20 cellular contexts compared by ENCODE assay signal in genomic region chr21:38075833-38076567, GRCh38.
"Had no signal": no experiment of that assay in that cellular context is flagged by ENCODE, and none has a peak within 500 bp of the region (broad histone marks: within the 10 kb centered on the region; RNA-seq: fewer than 3 reads in every experiment).

No MANE protein-coding gene starts in this region.

- H3K9me3 Mint-ChIP-seq: activated CD4-positive, alpha-beta T cell treated with anti-CD3 and anti-CD28 coated beads, Interleukin-2, amount 10 ng/mL, durations not matched to agents 7 days and 5 days; activated naive CD4-positive, alpha-beta T cell treated with anti-CD3 and anti-CD28 coated beads, Interleukin-2, amount 10 ng/mL, durations not matched to agents 7 days and 5 days; activated T-cell treated with anti-CD3 and anti-CD28 coated beads, Interleukin-2, amount 50 U/mL, for 24 hours had no signal

- DNase-seq: activated CD4-positive, alpha-beta T cell treated with anti-CD3 and anti-CD28 coated beads, Interleukin-2, amount 10 ng/mL, durations not matched to agents 7 days and 5 days; activated CD8-positive, alpha-beta T cell treated with anti-CD3 and anti-CD28 coated beads, Interleukin-2, amount 10 ng/mL, durations not matched to agents 7 days and 5 days; activated naive CD4-positive, alpha-beta T cell treated with anti-CD3 and anti-CD28 coated beads, Interleukin-2, amount 10 ng/mL, durations not matched to agents 7 days and 5 days; activated T-cell treated with anti-CD3 and anti-CD28 coated beads, Interleukin-2, amount 50 U/mL, for 24 hours; cortex of kidney; effector CD4-positive, alpha-beta T cell; mesenchymal stem cell; naive thymus-derived CD4-positive, alpha-beta T cell; stimulated activated CD4-positive, alpha-beta T cell treated with anti-CD3 and anti-CD28 coated beads, Interleukin-4, amount 100 ng/mL, for 4 hours; upper lobe of right lung had no signal

- H3K36me3 ChIP-seq: ascending aorta, breast epithelium, neutrophil, thoracic aorta, upper lobe of right lung had no signal

- H3K27ac ChIP-seq: ascending aorta, breast epithelium, neutrophil, parathyroid adenoma, thoracic aorta, upper lobe of right lung had no signal

- H3K27me3 ChIP-seq: ascending aorta, neutrophil, upper lobe of right lung had no signal

- H3K27me3 Mint-ChIP-seq: activated CD4-positive, alpha-beta T cell treated with anti-CD3 and anti-CD28 coated beads, Interleukin-2, amount 10 ng/mL, durations not matched to agents 7 days and 5 days; stimulated activated memory B cell treated with anti-CD40 and anti-IgM and Interleukin-4, amounts not matched to agents 10 μg/mL and 1 μg/mL and 100 μg/mL, for 72 hours had no signal

- H3K27ac Mint-ChIP-seq: activated CD4-positive, alpha-beta T cell treated with anti-CD3 and anti-CD28 coated beads, Interleukin-2, amount 10 ng/mL, durations not matched to agents 7 days and 5 days; activated CD8-positive, alpha-beta T cell treated with anti-CD3 and anti-CD28 coated beads, Interleukin-2, amount 10 ng/mL, durations not matched to agents 7 days and 5 days; activated naive CD4-positive, alpha-beta T cell treated with anti-CD3 and anti-CD28 coated beads, Interleukin-2, amount 10 ng/mL, durations not matched to agents 7 days and 5 days; activated T-cell treated with anti-CD3 and anti-CD28 coated beads, Interleukin-2, amount 50 U/mL, for 24 hours; naive thymus-derived CD4-positive, alpha-beta T cell; stimulated activated memory B cell treated with anti-CD40 and anti-IgM and Interleukin-4, amounts not matched to agents 10 μg/mL and 1 μg/mL and 100 μg/mL, for 72 hours had no signal

- H3K9me3 ChIP-seq: breast epithelium, mucosa of descending colon, neutrophil, thoracic aorta, upper lobe of right lung had no signal

- H3K36me3 Mint-ChIP-seq: activated naive CD4-positive, alpha-beta T cell treated with anti-CD3 and anti-CD28 coated beads, Interleukin-2, amount 10 ng/mL, durations not matched to agents 7 days and 5 days; naive thymus-derived CD4-positive, alpha-beta T cell; stimulated activated memory B cell treated with anti-CD40 and anti-IgM and Interleukin-4, amounts not matched to agents 10 μg/mL and 1 μg/mL and 100 μg/mL, for 72 hours had no signal

- H3K4me3 Mint-ChIP-seq: activated CD4-positive, alpha-beta T cell treated with anti-CD3 and anti-CD28 coated beads, Interleukin-2, amount 10 ng/mL, durations not matched to agents 7 days and 5 days; activated CD8-positive, alpha-beta T cell treated with anti-CD3 and anti-CD28 coated beads, Interleukin-2, amount 10 ng/mL, durations not matched to agents 7 days and 5 days; activated naive CD4-positive, alpha-beta T cell treated with anti-CD3 and anti-CD28 coated beads, Interleukin-2, amount 10 ng/mL, durations not matched to agents 7 days and 5 days; activated T-cell treated with anti-CD3 and anti-CD28 coated beads, Interleukin-2, amount 50 U/mL, for 24 hours; naive thymus-derived CD4-positive, alpha-beta T cell; stimulated activated memory B cell treated with anti-CD40 and anti-IgM and Interleukin-4, amounts not matched to agents 10 μg/mL and 1 μg/mL and 100 μg/mL, for 72 hours had no signal

- H3K4me1 ChIP-seq: breast epithelium, parathyroid adenoma, upper lobe of right lung had no signal

- H3K4me3 ChIP-seq: ascending aorta, breast epithelium, mucosa of descending colon, thoracic aorta, upper lobe of right lung had no signal

- ATAC-seq: activated CD4-positive, CD25-positive, alpha-beta regulatory T cell treated with anti-CD3 and anti-CD28 coated beads, Interleukin-2, amount 50 U/mL, for 24 hours; activated CD8-positive, alpha-beta T cell treated with anti-CD3 and anti-CD28 coated beads, Interleukin-2, amount 10 ng/mL, durations not matched to agents 7 days and 5 days; esophagus mucosa; mucosa of descending colon; naive thymus-derived CD4-positive, alpha-beta T cell; sciatic nerve; stimulated activated memory B cell treated with anti-CD40 and anti-IgM and Interleukin-4, amounts not matched to agents 10 μg/mL and 1 μg/mL and 100 μg/mL, for 72 hours; upper lobe of right lung had no signal

- H3K4me1 Mint-ChIP-seq: activated CD4-positive, alpha-beta T cell treated with anti-CD3 and anti-CD28 coated beads, Interleukin-2, amount 10 ng/mL, durations not matched to agents 7 days and 5 days; stimulated activated memory B cell treated with anti-CD40 and anti-IgM and Interleukin-4, amounts not matched to agents 10 μg/mL and 1 μg/mL and 100 μg/mL, for 72 hours had no signal
